In the genomic region with DNA sequence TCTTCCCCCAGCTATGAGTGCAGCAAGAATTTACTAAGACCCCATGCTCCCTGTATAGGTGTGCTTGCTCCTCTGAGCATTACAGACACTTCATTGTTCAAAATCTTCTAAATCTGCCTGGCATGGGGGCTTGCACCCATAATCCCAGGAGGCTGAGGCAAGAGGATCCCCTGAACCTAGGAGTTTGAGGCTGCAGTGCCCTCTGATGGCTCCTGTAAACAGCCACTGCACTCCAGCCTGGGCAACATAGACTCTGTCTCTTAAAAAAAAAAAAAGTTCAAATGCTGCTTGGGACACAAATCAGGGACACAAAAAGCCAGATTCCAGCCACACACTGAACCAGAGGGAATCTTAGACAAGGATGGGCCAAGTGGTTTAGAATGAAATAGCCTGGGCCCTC, we compare ENCODE assay signal across 15 cellular contexts. TPM values are rescaled to one million over a fixed set of nuclear protein-coding genes. Genes with fewer than 3 reads are reported as not detected.
DNase-seq lines count a peak whose midpoint lies in the region; ATAC-seq and TF ChIP-seq lines count a peak whose summit lies in the region.
"Had no signal": no experiment of that assay in that cellular context is flagged by ENCODE, and none has a peak within 500 bp of the region (broad histone marks: within the 10 kb centered on the region; RNA-seq: fewer than 3 reads in every experiment).

No MANE protein-coding gene starts in this region.

- H3K27ac ChIP-seq in cardiac muscle cell (no peak overlapping the region), PC-3 (ENCODE audit: low read length) (no peak overlapping the region), neuronal stem cell (replicated peaks; ENCODE audit: low read length) (no peak overlapping the region)
- H3K27ac ChIP-seq in CD8-positive, alpha-beta memory T cell (ENCODE audit: low read depth, low read length) = no peak overlapping the region
- H3K27ac ChIP-seq: BLaER1 treated with 17β-estradiol and CSF1 and Interleukin-3, amounts not matched to agents 10 nM and 100 nM; coronary artery had no signal

- H3K36me3 Mint-ChIP-seq in CD8-positive, alpha-beta memory T cell = peaks cover 0 to 1% (median 0%) of the 10 kb centered on the region in 3 donors

- H3K4me3 ChIP-seq in cardiac muscle cell (no peak overlapping the region), PC-3 (ENCODE audit: low read length) (no peak overlapping the region), epithelial cell of esophagus (ENCODE audit: low read length) (no peak overlapping the region), neuronal stem cell (ENCODE audit: low read length in 2 of 2) (no peak overlapping the region)
- H3K4me3 ChIP-seq in CD8-positive, alpha-beta memory T cell (ENCODE audit: low read length) = no peak overlapping the region
- H3K4me3 ChIP-seq: BLaER1 treated with 17β-estradiol and CSF1 and Interleukin-3, amounts not matched to agents 10 nM and 100 nM; coronary artery had no signal

- no peak overlapping the region for H3K14ac ChIP-seq in neuronal stem cell (ENCODE audit: low read length)

- H3K4me3 Mint-ChIP-seq in CD8-positive, alpha-beta memory T cell = no peak overlapping the region
- H3K4me3 Mint-ChIP-seq: T-helper 17 cell had no signal

- ATAC-seq in PC-3 (no peak), GM19023 (IDR thresholded peaks at IDR 0.05; ENCODE audit: unreplicated experiment) (no peak)
- ATAC-seq: T-helper 17 cell had no signal

- intact Hi-C loops in cardiac septum (cut with DNase I) (loop anchor here (2.0 kb wide), 1 partner anchor 32 kb away; no protein-coding TSS in a partner anchor), PC-3 (cut with micrococcal nuclease) (loop anchor here (1.0 kb wide), 1 partner anchor 34 kb away; no protein-coding TSS in a partner anchor)

- H3K4me2 ChIP-seq in PC-3 (ENCODE audit: low read length) (no peak overlapping the region), neuronal stem cell (ENCODE audit: insufficient read depth, low read length, poor library complexity, severe bottlenecking) (no peak overlapping the region)
- H3K4me2 ChIP-seq: BLaER1 treated with 17β-estradiol and CSF1 and Interleukin-3, amounts not matched to agents 10 nM and 100 nM had no signal

- no TSS peak for BruUV-seq in PC-3 (replicated peaks; lab: Mats Ljungman, UMichigan)

- no peaks in the 10 kb centered on the region for H3K36me3 ChIP-seq in cardiac muscle cell
- no peaks in the 10 kb centered on the region for H3K36me3 ChIP-seq in PC-3 (ENCODE audit: low read depth, low read length)
- H3K36me3 ChIP-seq in neuronal stem cell (replicated peaks in 1 of 2; ENCODE audit: control insufficient read depth in 2 of 2, insufficient read depth in 2 of 2, low read length in 2 of 2) = no peaks in the 10 kb centered on the region
- no peaks in the 10 kb centered on the region for H3K36me3 ChIP-seq in CD8-positive, alpha-beta memory T cell (ENCODE audit: insufficient read depth, low read length)
- H3K36me3 ChIP-seq: BLaER1 treated with 17β-estradiol and CSF1 and Interleukin-3, amounts not matched to agents 10 nM and 100 nM had no signal

- no peak overlapping the region for H3K9ac ChIP-seq in PC-3 (ENCODE audit: low read length)
- H3K9ac ChIP-seq in neuronal stem cell (ENCODE audit: low read depth, low read length, poor library complexity) = no peak overlapping the region

- peaks cover 2% of the 10 kb centered on the region for H3K79me1 ChIP-seq in neuronal stem cell (ENCODE audit: low read depth, low read length)

- no peak overlapping the region for H3K27ac Mint-ChIP-seq in CD8-positive, alpha-beta memory T cell
- H3K27ac Mint-ChIP-seq: T-helper 17 cell had no signal

- POLR2A ChIA-PET in PC-3 (lab: Charles Lee; ENCODE audit: unreplicated experiment) = interaction anchor here (0.6 kb wide), 1 partner anchor 13 kb away, joined by 32 read pairs; no protein-coding TSS in a partner anchor
- POLR2A ChIA-PET in CD8-positive, alpha-beta memory T cell (lab: Charles Lee) = no interaction called here

- H2BK12ac ChIP-seq in neuronal stem cell (ENCODE audit: low read length) = no peak overlapping the region

- peaks cover 8% of the 10 kb centered on the region for H4K20me1 ChIP-seq in PC-3 (ENCODE audit: low read length)

- H3K4me1 Mint-ChIP-seq in CD8-positive, alpha-beta memory T cell = peaks cover 16 to 22% (median 21%) of the 10 kb centered on the region in 3 donors

- peak; percentile 14 for TF ChIP-seq CTCF in cardiac muscle cell (IDR thresholded peaks at IDR 0.05; ENCODE audit: low read depth, low read length)
- TF ChIP-seq CTCF in PC-3 (conservative IDR thresholded peaks at IDR 0.05; ENCODE audit: low read depth, low read length) = peak; percentile 69
- peak; percentile 56 for TF ChIP-seq CTCF in epithelial cell of esophagus (IDR thresholded peaks at IDR 0.05; ENCODE audit: insufficient read depth, low read depth, low read length, missing control alignments)

- H3K9me3 Mint-ChIP-seq in CD8-positive, alpha-beta memory T cell = no peaks in the 10 kb centered on the region

- H2AFZ ChIP-seq in PC-3 (ENCODE audit: low read length) = no peak overlapping the region
- H2AFZ ChIP-seq in neuronal stem cell (ENCODE audit: low read length) = no peak overlapping the region

- no peaks in the 10 kb centered on the region for H3K9me3 ChIP-seq in cardiac muscle cell (ENCODE audit: low read depth)
- H3K9me3 ChIP-seq in PC-3 (ENCODE audit: low read length) = no peaks in the 10 kb centered on the region
- no peaks in the 10 kb centered on the region for H3K9me3 ChIP-seq in neuronal stem cell (replicated peaks in 1 of 2; ENCODE audit: control insufficient read depth in 2 of 2, insufficient read depth in 1 of 2, low read depth in 1 of 2, low read length in 2 of 2)
- no peaks in the 10 kb centered on the region for H3K9me3 ChIP-seq in CD8-positive, alpha-beta memory T cell (ENCODE audit: low read length)

- H2BK120ac ChIP-seq in neuronal stem cell (ENCODE audit: low read depth, low read length) = no peak overlapping the region

- peaks cover 8% of the 10 kb centered on the region for H3K27me3 ChIP-seq in cardiac muscle cell
- no peaks in the 10 kb centered on the region for H3K27me3 ChIP-seq in PC-3 (ENCODE audit: low read length)
- no peaks in the 10 kb centered on the region for H3K27me3 ChIP-seq in neuronal stem cell (ENCODE audit: control insufficient read depth in 3 of 3, insufficient read depth in 3 of 3, low read depth in 1 of 3, low read length in 3 of 3)
- no peaks in the 10 kb centered on the region for H3K27me3 ChIP-seq in CD8-positive, alpha-beta memory T cell (ENCODE audit: insufficient read depth, low read length, poor library complexity, severe bottlenecking)
- H3K27me3 ChIP-seq: BLaER1 treated with 17β-estradiol and CSF1 and Interleukin-3, amounts not matched to agents 10 nM and 100 nM had no signal

- H3K9me2 ChIP-seq in PC-3 (replicated peaks; ENCODE audit: low read length) = no peaks in the 10 kb centered on the region

- H3K27me3 Mint-ChIP-seq in CD8-positive, alpha-beta memory T cell = peaks cover 3 to 7% of the 10 kb centered on the region in 2 donors

- no peaks in the 10 kb centered on the region for H3F3A ChIP-seq in PC-3 (ENCODE audit: low read length, unreplicated experiment)

- no peak overlapping the region for H2BK15ac ChIP-seq in neuronal stem cell (ENCODE audit: low read length)

- H4K91ac ChIP-seq in neuronal stem cell (ENCODE audit: low read depth, low read length, poor library complexity) = no peak overlapping the region

- no peak overlapping the region for H2BK5ac ChIP-seq in neuronal stem cell (ENCODE audit: low read length)

- H3K18ac ChIP-seq in neuronal stem cell (ENCODE audit: low read length) = no peak overlapping the region

- no peak overlapping the region for H4K8ac ChIP-seq in neuronal stem cell (ENCODE audit: low read depth, low read length)

- DNase-seq in cardiac muscle cell (ENCODE audit: low read depth in 1 of 2, low spot score in 1 of 2) (no peak), cardiac septum (ENCODE audit: low spot score) (no peak), PC-3 (peak; percentile 45), epithelial cell of esophagus (ENCODE audit: low read depth) (no peak), neuronal stem cell (ENCODE audit: low spot score) (no peak)
- no peak for DNase-seq in activated CD8-positive, alpha-beta memory T cell treated with anti-CD3 and anti-CD28 coated beads, Interleukin-2, amount 50 U/mL, for 48 hours
- no peak for DNase-seq in CD8-positive, alpha-beta memory T cell
- DNase-seq: activated CD8-positive, alpha-beta memory T cell treated with anti-CD3 and anti-CD28 coated beads for 24 hours; GDM1; midbrain; NCI-H2081; T-helper 17 cell had no signal

- H2AK5ac ChIP-seq in neuronal stem cell (ENCODE audit: low read depth, low read length) = no peak overlapping the region

- H3K4ac ChIP-seq in neuronal stem cell (ENCODE audit: low read length) = no peak overlapping the region

- no peak overlapping the region for H3K23ac ChIP-seq in neuronal stem cell (ENCODE audit: low read depth, low read length, poor library complexity)

- CTCF ChIA-PET in PC-3 (lab: Charles Lee) = interaction anchor here (1.1 kb wide), 1 partner anchor 34 kb away, joined by 3 read pairs; no protein-coding TSS in a partner anchor
- CTCF ChIA-PET in CD8-positive, alpha-beta memory T cell (lab: Charles Lee) = interaction anchor here (0.8 to 1.0 kb wide), 3 partner anchors 10 to 38 kb away, joined by 3 to 5 read pairs (median 4); no protein-coding TSS in a partner anchor

- H3K4me1 ChIP-seq in cardiac muscle cell (ENCODE audit: low read depth) (peaks cover 4% of the 10 kb centered on the region), PC-3 (ENCODE audit: insufficient read depth, low read length) (peaks cover 13% of the 10 kb centered on the region), neuronal stem cell (ENCODE audit: control insufficient read depth in 2 of 2, insufficient read depth in 1 of 2, low read depth in 1 of 2, low read length in 2 of 2) (peaks cover 0 to 6% of the 10 kb centered on the region in 2 donors)
- peaks cover 25% of the 10 kb centered on the region for H3K4me1 ChIP-seq in CD8-positive, alpha-beta memory T cell (ENCODE audit: insufficient read depth, low read length)

- H3K79me2 ChIP-seq in PC-3 (ENCODE audit: low read length) = peaks cover 13% of the 10 kb centered on the region

RNA-seq across cellular contexts. Expression of gene ACOT7, which starts 3.4 kb away (rescaled TPM):
- total RNA-seq in cardiac muscle cell = 11.8 and 24.2 TPM in 2 replicates
- 22.3 and 51.2 TPM in 2 replicates for polyA plus RNA-seq in cardiac muscle cell
- total RNA-seq in cardiac septum = 13.8 TPM
- total RNA-seq in PC-3 (2014; rRNA removed) = 164 and 165 TPM in 2 replicates
- polyA plus RNA-seq in neuronal stem cell (2013, experiment 1 of 2) = 83.2 TPM
- polyA plus RNA-seq in neuronal stem cell (2013, experiment 2 of 2) = 81.2 TPM
- 100 to 1,000 TPM; 109 TPM for total RNA-seq in CD8-positive, alpha-beta memory T cell
- 10.0 TPM for polyA plus RNA-seq in CD8-positive, alpha-beta memory T cell

RNA-seq across cellular contexts. Expression of gene HES2, which starts 22.7 kb away (rescaled TPM):
- total RNA-seq in cardiac muscle cell (not detected in 2 replicates), cardiac septum (not detected), PC-3 (2014; rRNA removed) (41.0 and 42.9 TPM in 2 replicates)
- 0.09 TPM in 1 of 2 replicates, not detected in the other for polyA plus RNA-seq in cardiac muscle cell
- polyA plus RNA-seq in neuronal stem cell (2013, experiment 1 of 2) = 0.26 TPM
- 0.22 TPM for polyA plus RNA-seq in neuronal stem cell (2013, experiment 2 of 2)
- total RNA-seq in CD8-positive, alpha-beta memory T cell = under 1 TPM; 0.18 to 0.35 TPM
- not detected for polyA plus RNA-seq in CD8-positive, alpha-beta memory T cell
- total RNA-seq: T-helper 17 cell had no signal

RNA-seq across cellular contexts. Expression of gene ESPN, which starts 27.6 kb away (rescaled TPM):
- total RNA-seq in cardiac muscle cell (9.7 and 18.1 TPM in 2 replicates), cardiac septum (0.32 TPM), PC-3 (2014; rRNA removed) (11.1 and 14.1 TPM in 2 replicates)
- polyA plus RNA-seq in cardiac muscle cell = 8.0 and 9.7 TPM in 2 replicates
- polyA plus RNA-seq in neuronal stem cell (2013, experiment 1 of 2) = 3.5 TPM
- 3.6 TPM for polyA plus RNA-seq in neuronal stem cell (2013, experiment 2 of 2)
- under 1 TPM; 0.28 to 0.60 TPM for total RNA-seq in CD8-positive, alpha-beta memory T cell
- 0.48 TPM for polyA plus RNA-seq in CD8-positive, alpha-beta memory T cell

Comparison
In these comparisons a context has a peak if more than half of its experiments do, and no peak if none do; other contexts are left out.
1. CTCF ChIP-seq: peak in every context shown above with its lines; median percentile 69 in PC-3; 56 in epithelial cell of esophagus; 14 in cardiac muscle cell.
2. RNA of gene HES2, which starts 22.7 kb away (total RNA-seq): 41.0 to 42.9 TPM in PC-3; 0.18 to 0.35 TPM in CD8-positive, alpha-beta memory T cell, not detected in cardiac septum (single experiment) and not detected in cardiac muscle cell; every median in the first group is over 10 times any median in the second.